8 cellular contexts compared by ENCODE assay signal in genomic region chr15:78943692-78944091, GRCh38. TPM values are rescaled to one million over a fixed set of nuclear protein-coding genes. Genes with fewer than 3 reads are reported as not detected.
DNase-seq lines count a peak whose midpoint lies in the region; ATAC-seq and TF ChIP-seq lines count a peak whose summit lies in the region.

No MANE protein-coding gene starts in this region.

- peaks cover 55% of the 10 kb centered on the region for H3K4me1 ChIP-seq in BLaER1
- peaks cover 8% of the 10 kb centered on the region; the same call in 1 of the 2 replicates for H3K4me1 ChIP-seq in HUES6 (ENCODE audit: control insufficient read depth, insufficient read depth, low read length)

- H3K4me3 Mint-ChIP-seq in chondrocyte (ENCODE audit: unreplicated experiment) (peak overlapping the region; percentile 34), neural crest cell (peak overlapping the region; percentile 71), glutamatergic neuron (ENCODE audit: unreplicated experiment) (no peak overlapping the region)

- H3K9me3 Mint-ChIP-seq in chondrocyte (ENCODE audit: low read depth) (no peaks in the 10 kb centered on the region), neural crest cell (no peaks in the 10 kb centered on the region), glutamatergic neuron (ENCODE audit: unreplicated experiment) (no peaks in the 10 kb centered on the region)

- no peak overlapping the region for H3K27ac ChIP-seq in BLaER1
- no peak overlapping the region for H3K27ac ChIP-seq in HUES6 (ENCODE audit: low read depth, low read length)

- H3K4me1 Mint-ChIP-seq in chondrocyte (ENCODE audit: low read depth) (peaks cover 14% of the 10 kb centered on the region), neural crest cell (no peaks in the 10 kb centered on the region), glutamatergic neuron (ENCODE audit: low read depth, unreplicated experiment) (no peaks in the 10 kb centered on the region)

- H3K27me3 ChIP-seq in BLaER1 (no peaks in the 10 kb centered on the region), HUES6 (ENCODE audit: control insufficient read depth, insufficient read depth, low read length) (peaks cover 47% of the 10 kb centered on the region)

- H3K4me2 ChIP-seq in BLaER1: peak overlapping the region; percentile 93

- no peak overlapping the region for H3K27ac Mint-ChIP-seq in chondrocyte (ENCODE audit: unreplicated experiment)
- H3K27ac Mint-ChIP-seq in neural crest cell (ENCODE audit: unreplicated experiment): no peak overlapping the region
- H3K27ac Mint-ChIP-seq in glutamatergic neuron (ENCODE audit: unreplicated experiment): no peak overlapping the region

- DNase-seq in chondrocyte (ENCODE audit: low spot score) (no peak), neural crest cell (ENCODE audit: low read depth, low spot score) (no peak), NCI-H748 treated with DMSO at 0.1 percent for 48 hours (lab: John Stamatoyannopoulos, UW) (no peak), glutamatergic neuron (no peak), foreskin fibroblast (no peak)

- H3K36me3 Mint-ChIP-seq in chondrocyte (ENCODE audit: low read depth) (no peaks in the 10 kb centered on the region), neural crest cell (ENCODE audit: low read depth) (no peaks in the 10 kb centered on the region), glutamatergic neuron (ENCODE audit: unreplicated experiment) (no peaks in the 10 kb centered on the region)

- no peak for TF ChIP-seq CTCF in chondrocyte (IDR thresholded peaks at IDR 0.05)
- TF ChIP-seq CTCF in neural crest cell (conservative IDR thresholded peaks at IDR 0.05): no peak
- TF ChIP-seq CTCF in glutamatergic neuron (IDR thresholded peaks at IDR 0.05; ENCODE audit: partially characterized antibody, unreplicated experiment): no peak
- no peak for TF ChIP-seq CTCF in foreskin fibroblast (IDR thresholded peaks at IDR 0.05; ENCODE audit: low read depth, low read length)

- no peaks in the 10 kb centered on the region for H4K20me1 ChIP-seq in BLaER1

- H3K36me3 ChIP-seq in BLaER1 (no peaks in the 10 kb centered on the region), HUES6 (ENCODE audit: control insufficient read depth, insufficient read depth, low read length) (no peaks in the 10 kb centered on the region)

- ATAC-seq in HG02870 (IDR thresholded peaks at IDR 0.05; ENCODE audit: unreplicated experiment): no peak

- H3K9ac ChIP-seq in BLaER1: peak overlapping the region; percentile 80
- H3K9ac ChIP-seq in HUES6 (ENCODE audit: low read length): no peak overlapping the region

- H3K9me3 ChIP-seq in BLaER1 (no peaks in the 10 kb centered on the region), HUES6 (ENCODE audit: control insufficient read depth, insufficient read depth, low read depth, low read length) (no peaks in the 10 kb centered on the region)

- H3K27me3 Mint-ChIP-seq in chondrocyte (ENCODE audit: low read depth) (peaks cover 12% of the 10 kb centered on the region), neural crest cell (ENCODE audit: low read depth) (peaks cover 46% of the 10 kb centered on the region), glutamatergic neuron (ENCODE audit: unreplicated experiment) (peaks cover 5% of the 10 kb centered on the region)

- H3K4me3 ChIP-seq in BLaER1: peak overlapping the region; percentile 72
- H3K4me3 ChIP-seq in HUES6 (ENCODE audit: low read depth, low read length): peak overlapping the region; percentile 71; the same call in 1 of the 2 replicates
- no peak overlapping the region for H3K4me3 ChIP-seq in foreskin fibroblast (ENCODE audit: low read depth in 1 of 2, low read length in 2 of 2)

RNA-seq across cellular contexts. Expression of gene CTSH, which starts 1.2 kb away (rescaled TPM):
- total RNA-seq in chondrocyte: 12.0 to 22.5 TPM (median 22.0 TPM) in 3 replicates
- 6.5 and 7.3 TPM in 2 replicates for total RNA-seq in neural crest cell
- total RNA-seq in glutamatergic neuron (ENCODE audit: unreplicated experiment): not detected

Comparison
In these comparisons a context has a peak if more than half of its experiments do, and no peak if none do; other contexts are left out.
1. H3K4me3 ChIP-seq: peak in BLaER1 (single experiment) and HUES6 (single experiment); none in foreskin fibroblast (0 of 2).